Comparison of ENCODE assay signal across 1 cellular context in the genomic region with DNA sequence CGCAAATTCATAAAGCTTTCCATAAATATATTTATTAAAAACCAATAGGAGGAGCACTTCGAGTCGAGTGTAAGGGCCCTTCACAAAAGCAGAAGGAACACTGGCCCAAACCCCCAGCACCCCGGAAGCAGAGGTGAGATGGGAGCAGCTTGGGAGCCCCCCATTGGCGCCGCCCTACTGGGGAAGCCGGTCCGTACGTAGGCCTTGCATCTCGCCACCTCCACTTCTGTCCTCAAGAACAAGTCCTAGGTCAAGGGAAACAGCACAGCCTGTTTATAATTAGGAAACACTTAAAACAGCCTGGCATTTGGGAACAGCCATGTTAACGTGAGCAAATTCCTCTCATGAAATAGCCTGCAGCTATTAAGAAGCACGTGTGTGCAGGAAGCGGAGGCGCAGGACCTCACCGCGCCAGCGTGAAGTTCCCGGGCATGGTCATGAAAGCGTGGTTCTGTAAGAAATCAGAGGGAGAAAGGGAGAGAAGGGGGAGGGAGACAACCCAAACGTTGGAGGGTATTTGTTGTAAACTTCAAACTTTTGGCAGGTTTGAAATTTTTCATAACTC.
TF ChIP-seq lines count a peak whose summit lies in the region.

No MANE protein-coding gene starts in this region.

TF ChIP-seq in HCT116, 20 proteins besides CTCF, POLR2A, EP300 and RAD21:
- TF ChIP-seq ZNF274 (IDR thresholded peaks at IDR 0.05; ENCODE audit: low read depth, low read length) (no peak), SRF (IDR thresholded peaks at IDR 0.05; ENCODE audit: low read depth) (no peak), EZH2phosphoT487 (IDR thresholded peaks at IDR 0.05; ENCODE audit: borderline replicate concordance) (no peak), POLR2AphosphoS5 (IDR thresholded peaks at IDR 0.05; ENCODE audit: low read depth, low read length) (no peak), EZH2 (IDR thresholded peaks at IDR 0.05) (no peak), CEBPB (IDR thresholded peaks at IDR 0.05; ENCODE audit: low read depth) (no peak), SP1 (IDR thresholded peaks at IDR 0.05; ENCODE audit: low read depth) (no peak), ZFX (IDR thresholded peaks at IDR 0.05) (no peak), SIN3A (IDR thresholded peaks at IDR 0.05; ENCODE audit: low read depth) (no peak), YY1 (IDR thresholded peaks at IDR 0.05; ENCODE audit: extremely low read depth, insufficient replicate concordance, low read depth, low read length) (no peak), CBX3 (IDR thresholded peaks at IDR 0.05; ENCODE audit: low read depth) (no peak), JUND (IDR thresholded peaks at IDR 0.05) (no peak), ELF1 (IDR thresholded peaks at IDR 0.05; ENCODE audit: borderline replicate concordance, low read depth) (no peak), TCF7L2 (IDR thresholded peaks at IDR 0.05; ENCODE audit: borderline replicate concordance, extremely low read depth, insufficient read depth, insufficient read length) (no peak), FOSL1 (IDR thresholded peaks at IDR 0.05; ENCODE audit: low read depth) (no peak), EGR1 (IDR thresholded peaks at IDR 0.05; ENCODE audit: low read depth) (no peak)
- TF ChIP-seq, protein P1, sequence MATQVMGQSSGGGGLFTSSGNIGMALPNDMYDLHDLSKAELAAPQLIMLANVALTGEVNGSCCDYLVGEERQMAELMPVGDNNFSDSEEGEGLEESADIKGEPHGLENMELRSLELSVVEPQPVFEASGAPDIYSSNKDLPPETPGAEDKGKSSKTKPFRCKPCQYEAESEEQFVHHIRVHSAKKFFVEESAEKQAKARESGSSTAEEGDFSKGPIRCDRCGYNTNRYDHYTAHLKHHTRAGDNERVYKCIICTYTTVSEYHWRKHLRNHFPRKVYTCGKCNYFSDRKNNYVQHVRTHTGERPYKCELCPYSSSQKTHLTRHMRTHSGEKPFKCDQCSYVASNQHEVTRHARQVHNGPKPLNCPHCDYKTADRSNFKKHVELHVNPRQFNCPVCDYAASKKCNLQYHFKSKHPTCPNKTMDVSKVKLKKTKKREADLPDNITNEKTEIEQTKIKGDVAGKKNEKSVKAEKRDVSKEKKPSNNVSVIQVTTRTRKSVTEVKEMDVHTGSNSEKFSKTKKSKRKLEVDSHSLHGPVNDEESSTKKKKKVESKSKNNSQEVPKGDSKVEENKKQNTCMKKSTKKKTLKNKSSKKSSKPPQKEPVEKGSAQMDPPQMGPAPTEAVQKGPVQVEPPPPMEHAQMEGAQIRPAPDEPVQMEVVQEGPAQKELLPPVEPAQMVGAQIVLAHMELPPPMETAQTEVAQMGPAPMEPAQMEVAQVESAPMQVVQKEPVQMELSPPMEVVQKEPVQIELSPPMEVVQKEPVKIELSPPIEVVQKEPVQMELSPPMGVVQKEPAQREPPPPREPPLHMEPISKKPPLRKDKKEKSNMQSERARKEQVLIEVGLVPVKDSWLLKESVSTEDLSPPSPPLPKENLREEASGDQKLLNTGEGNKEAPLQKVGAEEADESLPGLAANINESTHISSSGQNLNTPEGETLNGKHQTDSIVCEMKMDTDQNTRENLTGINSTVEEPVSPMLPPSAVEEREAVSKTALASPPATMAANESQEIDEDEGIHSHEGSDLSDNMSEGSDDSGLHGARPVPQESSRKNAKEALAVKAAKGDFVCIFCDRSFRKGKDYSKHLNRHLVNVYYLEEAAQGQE (IDR thresholded peaks at IDR 0.05; ENCODE audit: low read depth) = no peak
- TF ChIP-seq, protein P2, sequence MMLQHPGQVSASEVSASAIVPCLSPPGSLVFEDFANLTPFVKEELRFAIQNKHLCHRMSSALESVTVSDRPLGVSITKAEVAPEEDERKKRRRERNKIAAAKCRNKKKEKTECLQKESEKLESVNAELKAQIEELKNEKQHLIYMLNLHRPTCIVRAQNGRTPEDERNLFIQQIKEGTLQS (IDR thresholded peaks at IDR 0.05) = no peak
- TF ChIP-seq, protein P3, sequence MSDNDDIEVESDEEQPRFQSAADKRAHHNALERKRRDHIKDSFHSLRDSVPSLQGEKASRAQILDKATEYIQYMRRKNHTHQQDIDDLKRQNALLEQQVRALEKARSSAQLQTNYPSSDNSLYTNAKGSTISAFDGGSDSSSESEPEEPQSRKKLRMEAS (IDR thresholded peaks at IDR 0.05) = no peak
- TF ChIP-seq, protein P4, sequence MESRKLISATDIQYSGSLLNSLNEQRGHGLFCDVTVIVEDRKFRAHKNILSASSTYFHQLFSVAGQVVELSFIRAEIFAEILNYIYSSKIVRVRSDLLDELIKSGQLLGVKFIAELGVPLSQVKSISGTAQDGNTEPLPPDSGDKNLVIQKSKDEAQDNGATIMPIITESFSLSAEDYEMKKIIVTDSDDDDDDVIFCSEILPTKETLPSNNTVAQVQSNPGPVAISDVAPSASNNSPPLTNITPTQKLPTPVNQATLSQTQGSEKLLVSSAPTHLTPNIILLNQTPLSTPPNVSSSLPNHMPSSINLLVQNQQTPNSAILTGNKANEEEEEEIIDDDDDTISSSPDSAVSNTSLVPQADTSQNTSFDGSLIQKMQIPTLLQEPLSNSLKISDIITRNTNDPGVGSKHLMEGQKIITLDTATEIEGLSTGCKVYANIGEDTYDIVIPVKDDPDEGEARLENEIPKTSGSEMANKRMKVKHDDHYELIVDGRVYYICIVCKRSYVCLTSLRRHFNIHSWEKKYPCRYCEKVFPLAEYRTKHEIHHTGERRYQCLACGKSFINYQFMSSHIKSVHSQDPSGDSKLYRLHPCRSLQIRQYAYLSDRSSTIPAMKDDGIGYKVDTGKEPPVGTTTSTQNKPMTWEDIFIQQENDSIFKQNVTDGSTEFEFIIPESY (IDR thresholded peaks at IDR 0.05; ENCODE audit: extremely low read depth, insufficient replicate concordance, low read length) = no peak
